In genomic region chr15:89457086-89457485, GRCh38 we compare ENCODE assay signal across 9 cellular contexts. TPM values are rescaled to one million over a fixed set of nuclear protein-coding genes. Genes with fewer than 3 reads are reported as not detected.
DNase-seq lines count a peak whose midpoint lies in the region; ATAC-seq, FAIRE-seq and TF ChIP-seq lines count a peak whose summit lies in the region.
"Had no signal": no experiment of that assay in that cellular context is flagged by ENCODE, and none has a peak within 500 bp of the region (broad histone marks: within the 10 kb centered on the region; RNA-seq: fewer than 3 reads in every experiment).

No MANE protein-coding gene starts in this region.

- peaks cover 16% of the 10 kb centered on the region; the same call in 2 of the 3 replicates for H3K4me1 ChIP-seq in A549

- TF ChIP-seq RAD21 in A549 (conservative IDR thresholded peaks at IDR 0.05 in 1 of 2, IDR thresholded peaks at IDR 0.05 in 1 of 2): no peak

- TF ChIP-seq CTCF in A549 (IDR thresholded peaks at IDR 0.05) (no peak), choroid plexus epithelial cell (conservative IDR thresholded peaks at IDR 0.05; ENCODE audit: low read depth, low read length) (no peak)

- TF ChIP-seq POLR2A in A549 (IDR thresholded peaks at IDR 0.05; ENCODE audit: low read length): no peak

- DNase-seq in A549 (ENCODE audit: low read depth in 1 of 2, low spot score in 1 of 2) (peak; percentile 77 to 81), NCI-H2171 (lab: John Stamatoyannopoulos, UW) (peak; percentile 6), choroid plexus epithelial cell (ENCODE audit: low read depth) (peak; percentile 45), HuH-7 (ENCODE audit: low spot score) (no peak)

- no peak for TF ChIP-seq EP300 in A549 (IDR thresholded peaks at IDR 0.05)

- CTCF ChIA-PET in A549 (lab: Yijun Ruan, JAX): interaction anchor here (1.1 to 6.7 kb wide), 4 partner anchors 14 to 250 kb away, joined by 3 to 67 read pairs (median 24); no protein-coding TSS in a partner anchor

- ATAC-seq in A549: peak in 1 of 2 experiments; percentile 83; a peak in 3 of 6 replicates
- ATAC-seq in GM21447 (IDR thresholded peaks at IDR 0.05; ENCODE audit: unreplicated experiment): no peak
- no peak for ATAC-seq in HG03457 (IDR thresholded peaks at IDR 0.05; ENCODE audit: unreplicated experiment)
- ATAC-seq in GM19467 (IDR thresholded peaks at IDR 0.05; ENCODE audit: unreplicated experiment): no peak
- ATAC-seq: naive thymus-derived CD8-positive, alpha-beta T cell had no signal

- POLR2A ChIA-PET in A549 (lab: Yijun Ruan, JAX): no interaction called here

- H3K27ac ChIP-seq in A549: no peak overlapping the region

- H3K4me3 ChIP-seq in A549 (no peak overlapping the region), choroid plexus epithelial cell (ENCODE audit: low read depth, low read length) (no peak overlapping the region)

- FAIRE-seq in A549 (lab: Jason Lieb, UNC): peak; percentile 88
- FAIRE-seq in G401.6 (lab: Jason Lieb, UNC): peak; percentile 56

- no peaks in the 10 kb centered on the region for H3K9me3 ChIP-seq in A549

- no peak overlapping the region for H3K4me2 ChIP-seq in A549

TF ChIP-seq in A549, 52 proteins besides CTCF, POLR2A, EP300 and RAD21:
- TF ChIP-seq USF2 (IDR thresholded peaks at IDR 0.05) (peak; percentile 84), HOXB5 (CRISPR knock-in tag; IDR thresholded peaks at IDR 0.05) (no peak), ZNF302 (CRISPR knock-in tag; IDR thresholded peaks at IDR 0.05) (0 out of 2 replicates have a peak, but pooled peaks have one; percentile 22), EHF (CRISPR knock-in tag; IDR thresholded peaks at IDR 0.05) (0 out of 2 replicates have a peak, but pooled peaks have one; percentile 18)

RNA-seq across cellular contexts. Expression of gene RHCG, which starts 39.3 kb away (rescaled TPM):
- 11.0 and 16.6 TPM in 2 replicates for polyA plus RNA-seq in A549 (2011; rRNA removed)
- polyA plus RNA-seq in A549 (2012; cell fraction: cytosol; rRNA removed): 3.9 and 5.4 TPM in 2 replicates
- polyA plus RNA-seq in A549 (2012; cell fraction: nucleus; rRNA removed): 12.6 and 13.7 TPM in 2 replicates
- 3.1 to 3.7 TPM (median 3.6 TPM) in 3 replicates for polyA plus RNA-seq in A549 (2017; fragmentation: RNase III; extraction: RNeasy Plus Mini Kit Qiagen cat#74134 plus additional on column Dnase treatment)
- polyA minus RNA-seq in A549 (2011; rRNA and poly(A)+ RNA removed): 27.0 and 35.6 TPM in 2 replicates
- polyA plus RNA-seq: naive thymus-derived CD8-positive, alpha-beta T cell had no signal
